Comparison of ENCODE assay signal across 9 cellular contexts in genomic region chr1:153649867-153650235, GRCh38. TPM values are rescaled to one million over a fixed set of nuclear protein-coding genes. Genes with fewer than 3 reads are reported as not detected.
A peak's percentile ranks its signal among the peaks of the same experiment; 100 is the strongest.
DNase-seq lines count a peak whose midpoint lies in the region; ATAC-seq and TF ChIP-seq lines count a peak whose summit lies in the region.
"Had no signal": no experiment of that assay in that cellular context is flagged by ENCODE, and none has a peak within 500 bp of the region (broad histone marks: within the 10 kb centered on the region; RNA-seq: fewer than 3 reads in every experiment).

No MANE protein-coding gene starts in this region.

- H3K9me3 Mint-ChIP-seq in CD4-positive, alpha-beta memory T cell = no peaks in the 10 kb centered on the region
- H3K9me3 Mint-ChIP-seq in brain = peaks cover 0 to 3% (median 0%) of the 10 kb centered on the region in 5 experiments
- H3K9me3 Mint-ChIP-seq in HFFc6 = no peaks in the 10 kb centered on the region

- peaks cover 10 to 27% of the 10 kb centered on the region in 2 donors for H3K36me3 Mint-ChIP-seq in CD4-positive, alpha-beta memory T cell
- H3K36me3 Mint-ChIP-seq in brain (peaks cover 8% of the 10 kb centered on the region), HFFc6 (ENCODE audit: low read depth) (peaks cover 24% of the 10 kb centered on the region)

- peak overlapping the region; percentile 17 for H3K27ac ChIP-seq in CD4-positive, alpha-beta memory T cell (ENCODE audit: low read depth, low read length)
- H3K27ac ChIP-seq in effector memory CD4-positive, alpha-beta T cell (ENCODE audit: insufficient read depth, low read length, poor library complexity, severe bottlenecking) = no peak overlapping the region

- no peak for DNase-seq in CD4-positive, alpha-beta memory T cell
- DNase-seq in NCI-H1092 treated with DMSO at 0.1 percent for 48 hours (lab: John Stamatoyannopoulos, UW) (peak; percentile 95), myocyte (ENCODE audit: low read depth) (peak; percentile 95), HFFc6 (no peak), BE2C (no peak)
- no peak for DNase-seq in effector memory CD4-positive, alpha-beta T cell

- peak overlapping the region in 7 of 8 donors; percentile 35 to 76 (median 61) for H3K4me3 Mint-ChIP-seq in CD4-positive, alpha-beta memory T cell
- H3K4me3 Mint-ChIP-seq in brain (peak overlapping the region in 1 of 5 experiments; percentile 3), HFFc6 (no peak overlapping the region)

- no peak for ATAC-seq in GM19324 (IDR thresholded peaks at IDR 0.05; ENCODE audit: low FRiP score, unreplicated experiment)

- POLR2A ChIA-PET in CD4-positive, alpha-beta memory T cell (lab: Charles Lee; ENCODE audit: partially characterized antibody) = interaction anchor here (0.8 to 8.9 kb wide), 4 partner anchors 9 to 21 kb away, joined by 4 to 80 read pairs (median 6); partner anchors contain the start of genes CHTOP, ILF2 and SNAPIN

- H3K27ac Mint-ChIP-seq in CD4-positive, alpha-beta memory T cell = peak overlapping the region in 6 of 7 donors; percentile 54 to 91 (median 88)
- H3K27ac Mint-ChIP-seq in brain (peak overlapping the region; percentile 25 to 94 (median 71)), HFFc6 (no peak overlapping the region)

- intact Hi-C loops in CD4-positive, alpha-beta memory T cell (cut with micrococcal nuclease) = no loop called here

- CTCF ChIA-PET in CD4-positive, alpha-beta memory T cell (lab: Charles Lee; ENCODE audit: partially characterized antibody) = interaction anchor here (1.0 to 1.5 kb wide), 3 partner anchors 28 to 327 kb away, joined by 3 to 4 read pairs (median 3); no protein-coding TSS in a partner anchor

- H3K27me3 ChIP-seq in CD4-positive, alpha-beta memory T cell (ENCODE audit: insufficient read depth, low read length) = no peaks in the 10 kb centered on the region
- no peaks in the 10 kb centered on the region for H3K27me3 ChIP-seq in effector memory CD4-positive, alpha-beta T cell (replicated peaks; ENCODE audit: control insufficient read depth, insufficient read depth, low read length, poor library complexity, severe bottlenecking)
- H3K27me3 ChIP-seq in BE2C = no peaks in the 10 kb centered on the region
- H3K27me3 ChIP-seq: tibial nerve had no signal

- peaks cover 23 to 48% (median 33%) of the 10 kb centered on the region in 4 donors for H3K4me1 Mint-ChIP-seq in CD4-positive, alpha-beta memory T cell
- H3K4me1 Mint-ChIP-seq in brain = peaks cover 10% of the 10 kb centered on the region
- peaks cover 15% of the 10 kb centered on the region for H3K4me1 Mint-ChIP-seq in HFFc6 (ENCODE audit: low read depth)

- no peaks in the 10 kb centered on the region for H3K9me3 ChIP-seq in CD4-positive, alpha-beta memory T cell (ENCODE audit: control insufficient read depth in 1 of 2, low read length in 2 of 2)
- H3K9me3 ChIP-seq in effector memory CD4-positive, alpha-beta T cell (ENCODE audit: control insufficient read depth, low read length) = no peaks in the 10 kb centered on the region
- no peaks in the 10 kb centered on the region for H3K9me3 ChIP-seq in BE2C
- H3K9me3 ChIP-seq: tibial nerve had no signal

- H3K4me3 ChIP-seq in CD4-positive, alpha-beta memory T cell (ENCODE audit: low read length in 2 of 2) = no peak overlapping the region
- no peak overlapping the region for H3K4me3 ChIP-seq in effector memory CD4-positive, alpha-beta T cell (ENCODE audit: insufficient read depth, low read depth, low read length, poor library complexity, severe bottlenecking)
- H3K4me3 ChIP-seq in BE2C (ENCODE audit: low read depth, low read length) = no peak overlapping the region
- H3K4me3 ChIP-seq: tibial nerve had no signal

- H3K36me3 ChIP-seq in CD4-positive, alpha-beta memory T cell (ENCODE audit: insufficient read depth, low read length) = peaks cover 13% of the 10 kb centered on the region
- peaks cover 22% of the 10 kb centered on the region for H3K36me3 ChIP-seq in effector memory CD4-positive, alpha-beta T cell (ENCODE audit: control insufficient read depth, insufficient read depth, low read length)
- H3K36me3 ChIP-seq in BE2C = peaks cover 21% of the 10 kb centered on the region

- no peak for TF ChIP-seq CTCF in brain (conservative IDR thresholded peaks at IDR 0.05)
- TF ChIP-seq CTCF in HFFc6 (IDR thresholded peaks at IDR 0.05) = no peak
- no peak for TF ChIP-seq CTCF in BE2C (IDR thresholded peaks at IDR 0.05; ENCODE audit: low read depth, low read length)

- peaks cover 26% of the 10 kb centered on the region for H3K4me1 ChIP-seq in CD4-positive, alpha-beta memory T cell (ENCODE audit: insufficient read depth, low read length)
- H3K4me1 ChIP-seq in effector memory CD4-positive, alpha-beta T cell (ENCODE audit: control insufficient read depth, insufficient read depth, low read length, poor library complexity, severe bottlenecking) = peaks cover 4% of the 10 kb centered on the region
- peaks cover 4% of the 10 kb centered on the region; the same call in 1 of the 2 replicates for H3K4me1 ChIP-seq in BE2C

- H3K27me3 Mint-ChIP-seq in CD4-positive, alpha-beta memory T cell = no peaks in the 10 kb centered on the region
- H3K27me3 Mint-ChIP-seq in brain (peaks cover 6% of the 10 kb centered on the region), HFFc6 (ENCODE audit: insufficient read depth) (peaks cover 4% of the 10 kb centered on the region; the same call in 1 of the 2 replicates)

RNA-seq across cellular contexts. Expression of gene SNAPIN, which starts 8.7 kb away (rescaled TPM):
- 10 to 100 TPM; 26.4 to 28.2 TPM for total RNA-seq in CD4-positive, alpha-beta memory T cell
- polyA plus RNA-seq in CD4-positive, alpha-beta memory T cell = 10 to 100 TPM; 74.4 to 85.6 TPM
- 72.3 TPM for polyA plus RNA-seq in brain (ENCODE audit: insufficient read depth, low read depth, low replicate concordance)
- total RNA-seq in myocyte = 68.3 and 75.1 TPM in 2 replicates
- 90.0 TPM for polyA plus RNA-seq in myocyte (2012)
- total RNA-seq in HFFc6 (2021; fragmentation: NEBNext Ultra II Directional; extraction: Animal tissue kit (Norgen Biotek cat#: 25700)) = 10 to 100 TPM; 40.7 to 46.7 (median 42.4) TPM
- polyA plus RNA-seq in BE2C (2012; ENCODE audit: insufficient read depth, insufficient read length, low read depth) = 52.7 TPM

RNA-seq across cellular contexts. Expression of gene CHTOP, which starts 16.0 kb away (rescaled TPM):
- 100 to 1,000 TPM; 144 to 149 TPM for total RNA-seq in CD4-positive, alpha-beta memory T cell
- 10 to 100 TPM; 42.2 to 75.5 TPM for polyA plus RNA-seq in CD4-positive, alpha-beta memory T cell
- polyA plus RNA-seq in brain (ENCODE audit: insufficient read depth, low read depth, low replicate concordance) = 85.1 TPM
- 59.2 and 71.6 TPM in 2 replicates for total RNA-seq in myocyte
- polyA plus RNA-seq in myocyte (2012) = 72.6 TPM
- 10 to 100 TPM; 48.1 to 57.9 (median 53.9) TPM for total RNA-seq in HFFc6 (2021; fragmentation: NEBNext Ultra II Directional; extraction: Animal tissue kit (Norgen Biotek cat#: 25700))
- 244 TPM for polyA plus RNA-seq in BE2C (2012; ENCODE audit: insufficient read depth, insufficient read length, low read depth)

RNA-seq across cellular contexts. Expression of gene ILF2, which starts 20.9 kb away (rescaled TPM):
- total RNA-seq in CD4-positive, alpha-beta memory T cell = 10 to 100 TPM; 82.3 to 87.8 TPM
- polyA plus RNA-seq in CD4-positive, alpha-beta memory T cell = 100 to 1,000 TPM; 136 to 200 TPM
- 373 TPM for polyA plus RNA-seq in brain (ENCODE audit: insufficient read depth, low read depth, low replicate concordance)
- total RNA-seq in myocyte = 180 and 189 TPM in 2 replicates
- polyA plus RNA-seq in myocyte (2012) = 167 TPM
- 100 to 1,000 TPM; 127 to 169 (median 156) TPM for total RNA-seq in HFFc6 (2021; fragmentation: NEBNext Ultra II Directional; extraction: Animal tissue kit (Norgen Biotek cat#: 25700))
- polyA plus RNA-seq in BE2C (2012; ENCODE audit: insufficient read depth, insufficient read length, low read depth) = 390 TPM

RNA-seq across cellular contexts. Expression of gene S100A1, which starts 21.6 kb away (rescaled TPM):
- not detected for total RNA-seq in CD4-positive, alpha-beta memory T cell
- polyA plus RNA-seq in CD4-positive, alpha-beta memory T cell = not detected
- 570 TPM for polyA plus RNA-seq in brain (ENCODE audit: insufficient read depth, low read depth, low replicate concordance)
- total RNA-seq in myocyte = 0.52 and 3.3 TPM in 2 replicates
- 12.8 TPM for polyA plus RNA-seq in myocyte (2012)
- under 1 TPM in 3 of 6 experiments, not detected in 3; 0.59 to 0.96 (median 0.82) TPM for total RNA-seq in HFFc6 (2021; fragmentation: NEBNext Ultra II Directional; extraction: Animal tissue kit (Norgen Biotek cat#: 25700))
- polyA plus RNA-seq in BE2C (2012; ENCODE audit: insufficient read depth, insufficient read length, low read depth) = 2.4 TPM

RNA-seq across cellular contexts. Expression of gene S100A13, which starts 22.5 kb away (rescaled TPM):
- 1 to 10 TPM; 4.3 to 5.2 TPM for total RNA-seq in CD4-positive, alpha-beta memory T cell
- under 1 TPM in 1 of 2 donors, not detected in 1; 0.56 TPM for polyA plus RNA-seq in CD4-positive, alpha-beta memory T cell
- polyA plus RNA-seq in brain (ENCODE audit: insufficient read depth, low read depth, low replicate concordance) = 198 TPM
- total RNA-seq in myocyte = 237 and 291 TPM in 2 replicates
- polyA plus RNA-seq in myocyte (2012) = 643 TPM
- total RNA-seq in HFFc6 (2021; fragmentation: NEBNext Ultra II Directional; extraction: Animal tissue kit (Norgen Biotek cat#: 25700)) = 100 to 1,000 TPM; 162 to 225 (median 208) TPM
- 4.6 TPM for polyA plus RNA-seq in BE2C (2012; ENCODE audit: insufficient read depth, insufficient read length, low read depth)

Comparison
In these comparisons a context has a peak if more than half of its experiments do, and no peak if none do; other contexts are left out.
1. DNase-seq: peak in NCI-H1092 treated with DMSO at 0.1 percent for 48 hours (single experiment) and myocyte (single experiment); none in CD4-positive, alpha-beta memory T cell (0 of 5), HFFc6 (single experiment), effector memory CD4-positive, alpha-beta T cell (0 of 3) and BE2C (single experiment).